In genomic region chr15:90232196-90232595, GRCh38 we compare ENCODE assay signal across 1 cellular context.
TF ChIP-seq lines count a peak whose summit lies in the region.

No MANE protein-coding gene starts in this region.

TF ChIP-seq in H1, 55 proteins besides CTCF, POLR2A, EP300 and RAD21:
- TF ChIP-seq SIRT6 (IDR thresholded peaks at IDR 0.05; ENCODE audit: low read length) = no peak
- TF ChIP-seq SRF (IDR thresholded peaks at IDR 0.05; ENCODE audit: low read depth, low read length) = no peak
- TF ChIP-seq GTF2F1 (IDR thresholded peaks at IDR 0.05; ENCODE audit: borderline replicate concordance, low read depth, low read length) = no peak
- no peak for TF ChIP-seq ZNF274 (IDR thresholded peaks at IDR 0.05; ENCODE audit: borderline replicate concordance, extremely low read depth, low read length)
